ENCODE assay signal across 3 cellular contexts in genomic region chr10:86141896-86142295, GRCh38.
"Had no signal": no experiment of that assay in that cellular context is flagged by ENCODE, and none has a peak within 500 bp of the region (broad histone marks: within the 10 kb centered on the region; RNA-seq: fewer than 3 reads in every experiment).

No MANE protein-coding gene starts in this region.

- H3K4me3 ChIP-seq: GM12878 had no signal

- ATAC-seq: GM12878 had no signal

- DNase-seq: GDM1, GF-D8 had no signal
